In the genomic region with DNA sequence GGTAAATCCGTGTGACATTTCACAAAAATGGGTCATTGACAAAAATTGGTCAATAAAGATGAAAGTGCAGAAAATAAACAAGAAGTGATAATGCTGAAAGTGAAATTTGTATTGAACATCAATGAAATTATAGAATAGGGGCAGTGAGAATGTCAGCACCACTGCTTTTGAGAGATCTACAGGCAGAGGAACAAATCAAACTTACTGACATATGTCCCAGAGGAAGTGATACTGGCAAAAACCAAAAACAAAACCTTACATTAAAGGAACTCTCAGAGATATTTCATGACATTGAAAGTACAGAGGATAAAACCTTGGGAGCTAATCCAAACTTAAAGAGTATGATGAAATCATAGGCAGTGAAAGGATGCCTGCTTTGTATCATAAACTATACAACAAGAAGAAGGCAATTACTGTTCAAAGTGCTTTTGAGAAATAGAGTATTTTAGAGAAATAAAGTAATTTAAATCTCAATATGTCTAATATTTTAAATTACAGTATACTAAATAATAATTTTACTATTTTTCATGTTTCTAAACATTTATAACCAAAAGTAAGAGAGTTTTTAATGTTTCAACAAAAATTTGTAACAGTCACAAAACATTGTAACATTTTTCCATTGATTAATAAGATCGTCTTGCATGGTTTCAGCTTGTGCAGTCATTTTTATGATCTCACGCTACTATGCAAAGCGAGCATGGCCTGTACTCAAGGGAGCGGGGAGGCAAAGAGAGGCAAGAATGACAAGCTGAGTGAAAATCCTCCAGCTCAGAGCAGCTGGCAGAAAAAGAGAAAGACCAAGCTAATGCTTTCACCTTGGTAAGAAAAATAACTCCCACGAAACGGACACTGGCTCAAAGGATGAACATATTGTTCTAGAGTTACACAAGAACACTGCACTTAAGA, we compare ENCODE assay signal across 25 cellular contexts.
DNase-seq lines count a peak whose midpoint lies in the region; ATAC-seq, FAIRE-seq and TF ChIP-seq lines count a peak whose summit lies in the region.
"Had no signal": no experiment of that assay in that cellular context is flagged by ENCODE, and none has a peak within 500 bp of the region (broad histone marks: within the 10 kb centered on the region; RNA-seq: fewer than 3 reads in every experiment).

No MANE protein-coding gene starts in this region.

- no peaks in the 10 kb centered on the region for H3K79me2 ChIP-seq in Karpas-422 (ENCODE audit: low read length)
- H3K79me2 ChIP-seq: hepatocyte had no signal

- H3K4me1 ChIP-seq in Karpas-422 (ENCODE audit: low read length) = peaks cover 32% of the 10 kb centered on the region
- H3K4me1 ChIP-seq: neural progenitor cell, prostate gland had no signal

- peak; percentile 34 for DNase-seq in GM06990 (ENCODE audit: extremely low read depth, insufficient read length)
- DNase-seq in Karpas-422 = peak; percentile 82
- no peak for DNase-seq in DMS53 (lab: John Stamatoyannopoulos, UW)
- DNase-seq in HuH-7.5 (ENCODE audit: low spot score) = no peak
- no peak for DNase-seq in Right ventricle myocardium inferior (ENCODE audit: missing footprints)
- DNase-seq: activated CD4-positive, alpha-beta T cell treated with anti-CD3 and anti-CD28 coated beads, Interleukin-2, amount 50 U/mL, for 4 hours; activated effector memory CD4-positive, alpha-beta T cell treated with anti-CD3 and anti-CD28 coated beads, Interleukin-2, amount 50 U/mL, for 16 hours; erythroblast; foreskin fibroblast; GOT3; immature natural killer cell; left ventricle myocardium superior; MM.1S; NCI-H1930; NCI-H446; substantia nigra had no signal

- H3K9me3 ChIP-seq in Karpas-422 (ENCODE audit: low read length) = no peaks in the 10 kb centered on the region
- H3K9me3 ChIP-seq: prostate gland had no signal

- H3K4me2 ChIP-seq in Karpas-422 (ENCODE audit: low read depth, low read length, poor library complexity, severe bottlenecking) = peak overlapping the region; percentile 61
- H3K4me2 ChIP-seq: hepatocyte, neural progenitor cell had no signal

- peak overlapping the region; percentile 44; the same call in 1 of the 2 replicates for H3K27ac ChIP-seq in Karpas-422 (ENCODE audit: low read length)
- H3K27ac ChIP-seq: hepatocyte, neural progenitor cell, prostate gland, RWPE1 had no signal

- no peaks in the 10 kb centered on the region for H3K36me3 ChIP-seq in GM06990 (ENCODE audit: control insufficient read depth, insufficient read depth, low read length)
- H3K36me3 ChIP-seq in Karpas-422 (ENCODE audit: insufficient read depth, low read length) = no peaks in the 10 kb centered on the region
- H3K36me3 ChIP-seq: neural progenitor cell, prostate gland had no signal

- no peak overlapping the region for H2AFZ ChIP-seq in Karpas-422 (ENCODE audit: low read length)
- H2AFZ ChIP-seq: hepatocyte, neural progenitor cell had no signal

- no peaks in the 10 kb centered on the region for H4K20me1 ChIP-seq in Karpas-422 (ENCODE audit: insufficient read depth, low read depth, low read length)

- H3K4me3 ChIP-seq in GM06990 (replicated peaks; ENCODE audit: low read depth, low read length) (no peak overlapping the region), Karpas-422 (ENCODE audit: low read length) (peak overlapping the region; percentile 40)
- H3K4me3 ChIP-seq: hepatocyte, K562, neural progenitor cell, prostate gland had no signal

- peak; percentile 67 for ATAC-seq in GM18519 (IDR thresholded peaks at IDR 0.05; ENCODE audit: low FRiP score, unreplicated experiment)
- ATAC-seq in HG03139 (IDR thresholded peaks at IDR 0.05; ENCODE audit: unreplicated experiment) = no peak
- ATAC-seq in Right ventricle myocardium inferior = no peak
- ATAC-seq: K562, left ventricle myocardium superior had no signal

- H3K9ac ChIP-seq in Karpas-422 (ENCODE audit: low read length) = no peak overlapping the region
- H3K9ac ChIP-seq: neural progenitor cell had no signal

- no peaks in the 10 kb centered on the region for H3K27me3 ChIP-seq in GM06990 (replicated peaks; ENCODE audit: control insufficient read depth, insufficient read depth, low read length)
- H3K27me3 ChIP-seq in Karpas-422 (ENCODE audit: low read length) = no peaks in the 10 kb centered on the region
- H3K27me3 ChIP-seq: hepatocyte, neural progenitor cell had no signal

- FAIRE-seq in islet of Langerhans (lab: Jason Lieb, UNC) = peak; percentile 9
- FAIRE-seq: K562, urothelium cell line had no signal

- H3K9me2 ChIP-seq in Karpas-422 (replicated peaks; ENCODE audit: insufficient read depth, low read length) = no peaks in the 10 kb centered on the region

- TF ChIP-seq CTCF in GM06990 (IDR thresholded peaks at IDR 0.05; ENCODE audit: insufficient read depth, low read length, poor library complexity, severe bottlenecking) = no peak

- intact Hi-C loops in Right ventricle myocardium inferior (cut with DNase I) = no loop called here

Comparison
In these comparisons a context has a peak if more than half of its experiments do, and no peak if none do; other contexts are left out.
1. DNase-seq: peak in GM06990 (single experiment) and Karpas-422 (single experiment); none in DMS53 (single experiment), HuH-7.5 (single experiment) and Right ventricle myocardium inferior (single experiment).